Comparison of ENCODE assay signal across 8 cellular contexts in the genomic region with DNA sequence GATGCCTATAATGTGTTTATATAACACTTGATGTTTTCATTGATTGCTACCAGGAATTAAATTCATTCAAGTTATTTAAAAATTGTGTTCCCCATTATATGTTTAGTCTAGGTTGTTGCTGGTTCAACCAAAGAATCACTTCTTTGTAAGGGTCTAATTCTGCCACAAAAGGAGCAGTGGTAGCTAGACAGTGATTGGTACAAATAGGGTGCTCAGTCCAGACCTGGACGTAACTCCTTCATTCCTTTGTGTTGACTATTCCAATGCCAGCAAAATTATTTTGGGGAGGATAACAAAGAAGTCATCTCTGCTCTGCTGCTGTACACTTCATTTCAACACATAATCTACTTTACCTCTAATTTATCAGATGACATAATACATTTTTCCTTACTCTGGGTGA. TPM values are rescaled to one million over a fixed set of nuclear protein-coding genes. Genes with fewer than 3 reads are reported as not detected.
DNase-seq lines count a peak whose midpoint lies in the region; ATAC-seq, FAIRE-seq and TF ChIP-seq lines count a peak whose summit lies in the region.

No MANE protein-coding gene starts in this region.

- peak; percentile 11 for DNase-seq in A172 (ENCODE audit: low spot score)
- DNase-seq in HS-5 (ENCODE audit: low read depth): peak; percentile 33
- no peak for DNase-seq in body of pancreas
- DNase-seq in mesendoderm: no peak
- no peak for DNase-seq in GM12891 (ENCODE audit: insufficient read length, low spot score)
- DNase-seq in CD1c-positive myeloid dendritic cell (ENCODE audit: extremely low spot score): no peak

- no peak overlapping the region for H3K18ac ChIP-seq in mesendoderm (ENCODE audit: low read length)

- H2AK5ac ChIP-seq in mesendoderm (ENCODE audit: low read length): no peak overlapping the region

- peak overlapping the region in 1 of 2 donors; percentile 24 for H3K4me3 ChIP-seq in body of pancreas
- peak overlapping the region; percentile 22 for H3K4me3 ChIP-seq in mesendoderm (ENCODE audit: low read length)

- H3K27me3 ChIP-seq in body of pancreas (no peaks in the 10 kb centered on the region), mesendoderm (ENCODE audit: insufficient read depth, low read length, poor library complexity) (no peaks in the 10 kb centered on the region)

- H4K8ac ChIP-seq in mesendoderm (ENCODE audit: low read depth, low read length): no peak overlapping the region

- FAIRE-seq in GM12891 (lab: Jason Lieb, UNC): no peak

- TF ChIP-seq POLR2A in body of pancreas (IDR thresholded peaks at IDR 0.05): no peak
- no peak for TF ChIP-seq POLR2A in GM12891 (IDR thresholded peaks at IDR 0.05; ENCODE audit: low read depth, low read length)

- H3K23ac ChIP-seq in mesendoderm (ENCODE audit: low read length): no peak overlapping the region

- H3K9ac ChIP-seq in mesendoderm (ENCODE audit: low read length): peak overlapping the region; percentile 55

- TF ChIP-seq CTCF in body of pancreas (IDR thresholded peaks at IDR 0.05): no peak

- peaks cover 28% of the 10 kb centered on the region for H3K79me2 ChIP-seq in mesendoderm (ENCODE audit: control insufficient read depth, insufficient read depth, low read length)

- no peak overlapping the region for H2BK120ac ChIP-seq in mesendoderm (ENCODE audit: low read depth, low read length)

- H2BK15ac ChIP-seq in mesendoderm (replicated peaks; ENCODE audit: low read depth): no peak overlapping the region

- H3K4me1 ChIP-seq in body of pancreas (peaks cover 62% of the 10 kb centered on the region), mesendoderm (ENCODE audit: control insufficient read depth, low read depth, low read length) (peaks cover 2% of the 10 kb centered on the region)

- H3K4ac ChIP-seq in mesendoderm (ENCODE audit: low read depth, low read length): no peak overlapping the region

- intact Hi-C loops in body of pancreas (cut with DNase I): no loop called here

- peaks cover 9% of the 10 kb centered on the region for H3K79me1 ChIP-seq in mesendoderm (ENCODE audit: low read length)

- H2BK5ac ChIP-seq in mesendoderm (ENCODE audit: low read length): no peak overlapping the region

- ATAC-seq in body of pancreas: no peak
- ATAC-seq in GM19397 (IDR thresholded peaks at IDR 0.05; ENCODE audit: unreplicated experiment): no peak
- ATAC-seq in GM18519 (IDR thresholded peaks at IDR 0.05; ENCODE audit: low FRiP score, unreplicated experiment): no peak

- WGBS in body of pancreas, 2 donors: 9 to 13% methylated on average over 1 of the region's 1 CpG
- no CpG with 5 or more reads among the region's 1 CpG for WGBS in mesendoderm (ENCODE audit: extremely low coverage, insufficient coverage, low lambda C conversion rate)

- H3K36me3 ChIP-seq in body of pancreas (replicated peaks in 1 of 2; ENCODE audit: insufficient read depth in 1 of 2, low read depth in 2 of 2) (no peaks in the 10 kb centered on the region), mesendoderm (ENCODE audit: control insufficient read depth, insufficient read depth, low read length) (no peaks in the 10 kb centered on the region)

- peak overlapping the region; percentile 54 for H3K4me2 ChIP-seq in mesendoderm (ENCODE audit: low read length)

- peak overlapping the region; percentile 78 for H3K56ac ChIP-seq in mesendoderm (ENCODE audit: low read length)

- no peak overlapping the region for H4K5ac ChIP-seq in mesendoderm (ENCODE audit: low read length)

- H3K27ac ChIP-seq in body of pancreas (peak overlapping the region in 3 of 4 donors; percentile 98 to 99 (median 98)), mesendoderm (ENCODE audit: low read depth, low read length) (no peak overlapping the region)

- no peaks in the 10 kb centered on the region for H3K9me3 ChIP-seq in body of pancreas

TF ChIP-seq in GM12891, 5 proteins besides CTCF, POLR2A, EP300 and RAD21:
- TF ChIP-seq SPI1 (IDR thresholded peaks at IDR 0.05; ENCODE audit: low read depth, low read length) (no peak), PAX5 (IDR thresholded peaks at IDR 0.05; ENCODE audit: insufficient read depth, low read length, severe bottlenecking) (no peak), POLR2AphosphoS5 (IDR thresholded peaks at IDR 0.05; ENCODE audit: low read depth, low read length) (no peak), POU2F2 (IDR thresholded peaks at IDR 0.05; ENCODE audit: low read depth, low read length) (no peak), TAF1 (IDR thresholded peaks at IDR 0.05; ENCODE audit: low read depth, low read length) (no peak)

RNA-seq across cellular contexts. Expression of a gene that starts 1.2 kb away (rescaled TPM):
- 55.8 and 65.6 TPM in 2 replicates for total RNA-seq in A172 (2014; rRNA removed; shearing (Covaris generic))
- 10 to 100 TPM; 22.1 to 33.3 TPM for total RNA-seq in body of pancreas
- 59.9 TPM for polyA plus RNA-seq in mesendoderm (2013, experiment 1 of 2)
- polyA plus RNA-seq in mesendoderm (2013, experiment 2 of 2): 60.9 TPM
- polyA plus RNA-seq in GM12891 (2012; ENCODE audit: low read depth, missing spikeins): 12.3 TPM

RNA-seq across cellular contexts. Expression of a gene that starts 48.1 kb away (rescaled TPM):
- total RNA-seq in A172 (2014; rRNA removed; shearing (Covaris generic)): not detected in 2 replicates
- total RNA-seq in body of pancreas: not detected
- polyA plus RNA-seq in mesendoderm (2013, experiment 1 of 2): not detected
- polyA plus RNA-seq in mesendoderm (2013, experiment 2 of 2): not detected
- polyA plus RNA-seq in GM12891 (2012; ENCODE audit: low read depth, missing spikeins): not detected

Comparison
In these comparisons a context has a peak if more than half of its experiments do, and no peak if none do; other contexts are left out.
1. DNase-seq: peak in A172 (single experiment) and HS-5 (single experiment); none in body of pancreas (0 of 4), mesendoderm (single experiment), GM12891 (single experiment) and CD1c-positive myeloid dendritic cell (single experiment).